25 cellular contexts compared by ENCODE assay signal in genomic region chr11:133708547-133709051, GRCh38.
"Had no signal": no experiment of that assay in that cellular context is flagged by ENCODE, and none has a peak within 500 bp of the region (broad histone marks: within the 10 kb centered on the region; RNA-seq: fewer than 3 reads in every experiment).

No MANE protein-coding gene starts in this region.

- FAIRE-seq: HTR-8/SVneo, K562 had no signal

- H3K9me3 ChIP-seq: SK-N-SH had no signal

- H3K27ac ChIP-seq: HL-60, KMS-11, RWPE1 had no signal

- DNase-seq: Kasumi-1; MM.1S; NCI-H1092 treated with DMSO at 0.1 percent for 48 hours; NCI-H1436; NCI-H187; NCI-H2029; NCI-H2081 treated with DMSO at 0.1 percent for 48 hours; NCI-H2171; NCI-H226; NCI-H446; NCI-H510A; NCI-H524 treated with DMSO at 0.1 percent for 48 hours; NCI-H69; NCI-H774; NK-92 treated with Interleukin-12 subunit alpha and Interleukin-12 subunit beta, amount 100 ng/mL, for 24 hours; PC-3; SHP77; SK-N-SH had no signal

- H3K27ac Mint-ChIP-seq: IgD-negative memory B cell had no signal

- H3K4me3 ChIP-seq: K562 had no signal

- ATAC-seq: K562, Panc1, PC-3 had no signal

- H3K4me3 Mint-ChIP-seq: IgD-negative memory B cell had no signal

- H3K4me2 ChIP-seq: KMS-11, SK-N-SH had no signal

- H3K9ac ChIP-seq: KMS-11, SK-N-SH had no signal

- H3K4me1 Mint-ChIP-seq: IgD-negative memory B cell had no signal

- H3K36me3 Mint-ChIP-seq: IgD-negative memory B cell had no signal
